9 cellular contexts compared by ENCODE assay signal in the genomic region with DNA sequence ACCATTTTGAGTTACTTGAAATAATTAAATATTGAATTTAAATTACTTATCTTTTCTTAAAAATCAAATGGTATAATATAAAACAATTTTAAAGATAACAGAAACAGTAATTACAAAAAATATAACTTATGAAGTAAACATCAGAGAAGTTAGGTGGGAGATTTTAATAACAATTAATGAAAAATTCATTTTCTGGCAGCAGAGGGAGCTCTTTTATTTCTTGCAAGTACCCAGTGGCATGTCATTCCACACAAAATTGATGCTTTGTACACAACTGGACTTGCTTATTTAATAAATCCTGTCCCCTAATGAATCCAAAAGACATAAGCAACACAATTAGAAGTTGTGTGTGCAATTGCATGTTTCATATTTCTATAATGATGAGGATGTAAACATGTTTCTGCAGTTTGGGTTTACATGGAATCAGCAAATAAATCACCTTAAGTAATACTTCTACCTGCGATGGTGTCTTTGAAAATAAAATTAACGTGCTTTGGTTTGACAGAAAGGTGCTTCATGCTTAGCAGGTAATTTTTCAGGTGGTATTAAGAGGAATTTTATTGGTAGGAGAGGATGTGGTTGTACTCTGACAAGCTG.
DNase-seq lines count a peak whose midpoint lies in the region; ATAC-seq, FAIRE-seq and TF ChIP-seq lines count a peak whose summit lies in the region.
"Had no signal": no experiment of that assay in that cellular context is flagged by ENCODE, and none has a peak within 500 bp of the region (broad histone marks: within the 10 kb centered on the region; RNA-seq: fewer than 3 reads in every experiment).

No MANE protein-coding gene starts in this region.

- no peaks in the 10 kb centered on the region for H3K27me3 Mint-ChIP-seq in Caco-2 (ENCODE audit: insufficient read depth, unreplicated experiment)

- H3K27ac Mint-ChIP-seq in Caco-2 (ENCODE audit: unreplicated experiment) = no peak overlapping the region

- no peaks in the 10 kb centered on the region for H3K36me3 ChIP-seq in Caco-2 (ENCODE audit: control insufficient read depth, insufficient read depth, low read length)

- FAIRE-seq in islet of Langerhans (lab: Jason Lieb, UNC) = peak; percentile 74

- POLR2A ChIA-PET in Caco-2 (lab: Charles Lee) = no interaction called here
- POLR2A ChIA-PET in RWPE1 (lab: Yijun Ruan, JAX; ENCODE audit: low non-redundant PET) = no interaction called here

- peak in 1 of 2 experiments; percentile 21 for DNase-seq in Caco-2
- peak; percentile 8 for DNase-seq in HS-5 (ENCODE audit: low read depth)
- no peak for DNase-seq in RWPE1 (ENCODE audit: low spot score)
- no peak for DNase-seq in NCI-H446 treated with DMSO at 0.1 percent for 48 hours (lab: John Stamatoyannopoulos, UW)
- DNase-seq in NK-92 (lab: John Stamatoyannopoulos, UW; ENCODE audit: unreplicated experiment) = no peak
- DNase-seq: activated CD8-positive, alpha-beta memory T cell treated with anti-CD3 and anti-CD28 coated beads for 24 hours had no signal

- no peaks in the 10 kb centered on the region for H3K4me1 ChIP-seq in Caco-2

- CTCF ChIA-PET in Caco-2 (lab: Charles Lee) (interaction anchor here (0.7 kb wide), 1 partner anchor 200 kb away, joined by 3 read pairs; no protein-coding TSS in a partner anchor), RWPE1 (lab: Yijun Ruan, JAX) (interaction anchor here (0.6 kb wide), 2 partner anchors 20 to 189 kb away, joined by 4 read pairs; no protein-coding TSS in a partner anchor)

- no peaks in the 10 kb centered on the region for H3K27me3 ChIP-seq in Caco-2 (replicated peaks; ENCODE audit: control insufficient read depth, insufficient read depth, low read length)

- ATAC-seq in esophagus mucosa = no peak
- no peak for ATAC-seq in HG03442 (IDR thresholded peaks at IDR 0.05; ENCODE audit: unreplicated experiment)

- H3K36me3 Mint-ChIP-seq in Caco-2 (ENCODE audit: insufficient read depth, unreplicated experiment) = no peaks in the 10 kb centered on the region

- H3K4me3 Mint-ChIP-seq in Caco-2 (ENCODE audit: unreplicated experiment) = no peak overlapping the region

- H3K9me3 ChIP-seq in Caco-2 = no peaks in the 10 kb centered on the region; the same call in 1 of the 2 replicates

- no peaks in the 10 kb centered on the region for H3K4me1 Mint-ChIP-seq in Caco-2 (ENCODE audit: low read depth, unreplicated experiment)

- no peak overlapping the region for H3K4me3 ChIP-seq in Caco-2 (ENCODE audit: low read depth, low read length)

- intact Hi-C loops in Caco-2 (cut with micrococcal nuclease; ENCODE audit: unreplicated experiment) = loop anchor here (5.0 kb wide), 2 partner anchors 311 to 624 kb away; no protein-coding TSS in a partner anchor

- H3K27ac ChIP-seq in RWPE1 = no peak overlapping the region

- peak; percentile 10 to 39 for TF ChIP-seq CTCF in Caco-2 (IDR thresholded peaks at IDR 0.05; ENCODE audit: insufficient read depth in 1 of 2, low read depth in 1 of 2, low read length in 1 of 2, severe bottlenecking in 1 of 2, unreplicated experiment in 1 of 2)
- peak; percentile 57 for TF ChIP-seq CTCF in RWPE1 (conservative IDR thresholded peaks at IDR 0.05; ENCODE audit: low read depth)

- no TSS peak for BruUV-seq in Caco-2 (replicated peaks; lab: Mats Ljungman, UMichigan)

- no peaks in the 10 kb centered on the region for H3K9me3 Mint-ChIP-seq in Caco-2 (ENCODE audit: unreplicated experiment)
